ENCODE assay signal across 1 cellular context in genomic region chr6:132524639-132525038, GRCh38.
TF ChIP-seq lines count a peak whose summit lies in the region.

No MANE protein-coding gene starts in this region.

TF ChIP-seq in GM23338, 12 proteins besides CTCF, POLR2A, EP300 and RAD21 (continued from another document):
- TF ChIP-seq, protein P1, sequence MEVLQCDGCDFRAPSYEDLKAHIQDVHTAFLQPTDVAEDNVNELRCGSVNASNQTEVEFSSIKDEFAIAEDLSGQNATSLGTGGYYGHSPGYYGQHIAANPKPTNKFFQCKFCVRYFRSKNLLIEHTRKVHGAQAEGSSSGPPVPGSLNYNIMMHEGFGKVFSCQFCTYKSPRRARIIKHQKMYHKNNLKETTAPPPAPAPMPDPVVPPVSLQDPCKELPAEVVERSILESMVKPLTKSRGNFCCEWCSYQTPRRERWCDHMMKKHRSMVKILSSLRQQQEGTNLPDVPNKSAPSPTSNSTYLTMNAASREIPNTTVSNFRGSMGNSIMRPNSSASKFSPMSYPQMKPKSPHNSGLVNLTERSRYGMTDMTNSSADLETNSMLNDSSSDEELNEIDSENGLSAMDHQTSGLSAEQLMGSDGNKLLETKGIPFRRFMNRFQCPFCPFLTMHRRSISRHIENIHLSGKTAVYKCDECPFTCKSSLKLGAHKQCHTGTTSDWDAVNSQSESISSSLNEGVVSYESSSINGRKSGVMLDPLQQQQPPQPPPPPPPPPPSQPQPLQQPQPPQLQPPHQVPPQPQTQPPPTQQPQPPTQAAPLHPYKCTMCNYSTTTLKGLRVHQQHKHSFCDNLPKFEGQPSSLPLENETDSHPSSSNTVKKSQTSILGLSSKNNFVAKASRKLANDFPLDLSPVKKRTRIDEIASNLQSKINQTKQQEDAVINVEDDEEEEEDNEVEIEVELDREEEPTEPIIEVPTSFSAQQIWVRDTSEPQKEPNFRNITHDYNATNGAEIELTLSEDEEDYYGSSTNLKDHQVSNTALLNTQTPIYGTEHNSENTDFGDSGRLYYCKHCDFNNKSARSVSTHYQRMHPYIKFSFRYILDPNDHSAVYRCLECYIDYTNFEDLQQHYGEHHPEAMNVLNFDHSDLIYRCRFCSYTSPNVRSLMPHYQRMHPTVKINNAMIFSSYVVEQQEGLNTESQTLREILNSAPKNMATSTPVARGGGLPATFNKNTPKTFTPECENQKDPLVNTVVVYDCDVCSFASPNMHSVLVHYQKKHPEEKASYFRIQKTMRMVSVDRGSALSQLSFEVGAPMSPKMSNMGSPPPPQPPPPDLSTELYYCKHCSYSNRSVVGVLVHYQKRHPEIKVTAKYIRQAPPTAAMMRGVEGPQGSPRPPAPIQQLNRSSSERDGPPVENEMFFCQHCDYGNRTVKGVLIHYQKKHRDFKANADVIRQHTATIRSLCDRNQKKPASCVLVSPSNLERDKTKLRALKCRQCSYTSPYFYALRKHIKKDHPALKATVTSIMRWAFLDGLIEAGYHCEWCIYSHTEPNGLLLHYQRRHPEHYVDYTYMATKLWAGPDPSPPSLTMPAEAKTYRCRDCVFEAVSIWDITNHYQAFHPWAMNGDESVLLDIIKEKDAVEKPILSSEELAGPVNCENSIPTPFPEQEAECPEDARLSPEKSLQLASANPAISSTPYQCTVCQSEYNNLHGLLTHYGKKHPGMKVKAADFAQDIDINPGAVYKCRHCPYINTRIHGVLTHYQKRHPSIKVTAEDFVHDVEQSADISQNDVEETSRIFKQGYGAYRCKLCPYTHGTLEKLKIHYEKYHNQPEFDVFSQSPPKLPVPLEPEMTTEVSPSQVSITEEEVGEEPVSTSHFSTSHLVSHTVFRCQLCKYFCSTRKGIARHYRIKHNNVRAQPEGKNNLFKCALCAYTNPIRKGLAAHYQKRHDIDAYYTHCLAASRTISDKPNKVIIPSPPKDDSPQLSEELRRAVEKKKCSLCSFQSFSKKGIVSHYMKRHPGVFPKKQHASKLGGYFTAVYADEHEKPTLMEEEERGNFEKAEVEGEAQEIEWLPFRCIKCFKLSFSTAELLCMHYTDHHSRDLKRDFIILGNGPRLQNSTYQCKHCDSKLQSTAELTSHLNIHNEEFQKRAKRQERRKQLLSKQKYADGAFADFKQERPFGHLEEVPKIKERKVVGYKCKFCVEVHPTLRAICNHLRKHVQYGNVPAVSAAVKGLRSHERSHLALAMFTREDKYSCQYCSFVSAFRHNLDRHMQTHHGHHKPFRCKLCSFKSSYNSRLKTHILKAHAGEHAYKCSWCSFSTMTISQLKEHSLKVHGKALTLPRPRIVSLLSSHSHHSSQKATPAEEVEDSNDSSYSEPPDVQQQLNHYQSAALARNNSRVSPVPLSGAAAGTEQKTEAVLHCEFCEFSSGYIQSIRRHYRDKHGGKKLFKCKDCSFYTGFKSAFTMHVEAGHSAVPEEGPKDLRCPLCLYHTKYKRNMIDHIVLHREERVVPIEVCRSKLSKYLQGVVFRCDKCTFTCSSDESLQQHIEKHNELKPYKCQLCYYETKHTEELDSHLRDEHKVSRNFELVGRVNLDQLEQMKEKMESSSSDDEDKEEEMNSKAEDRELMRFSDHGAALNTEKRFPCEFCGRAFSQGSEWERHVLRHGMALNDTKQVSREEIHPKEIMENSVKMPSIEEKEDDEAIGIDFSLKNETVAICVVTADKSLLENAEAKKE (CRISPR knock-in tag; IDR thresholded peaks at IDR 0.05) = no peak
- TF ChIP-seq ETS1 (IDR thresholded peaks at IDR 0.05) (no peak), EZH2phosphoT487 (IDR thresholded peaks at IDR 0.05; ENCODE audit: unreplicated experiment) (no peak), EZH2 (IDR thresholded peaks at IDR 0.05; ENCODE audit: low read depth, unreplicated experiment) (no peak), STAT1 (IDR thresholded peaks at IDR 0.05; ENCODE audit: unreplicated experiment) (no peak), JUNB (IDR thresholded peaks at IDR 0.05; ENCODE audit: unreplicated experiment) (no peak), CREB1 (CRISPR knock-in tag; IDR thresholded peaks at IDR 0.05; ENCODE audit: low read depth) (no peak), POLR2AphosphoS5 (IDR thresholded peaks at IDR 0.05; ENCODE audit: low read depth) (no peak)
- TF ChIP-seq, protein P2, sequence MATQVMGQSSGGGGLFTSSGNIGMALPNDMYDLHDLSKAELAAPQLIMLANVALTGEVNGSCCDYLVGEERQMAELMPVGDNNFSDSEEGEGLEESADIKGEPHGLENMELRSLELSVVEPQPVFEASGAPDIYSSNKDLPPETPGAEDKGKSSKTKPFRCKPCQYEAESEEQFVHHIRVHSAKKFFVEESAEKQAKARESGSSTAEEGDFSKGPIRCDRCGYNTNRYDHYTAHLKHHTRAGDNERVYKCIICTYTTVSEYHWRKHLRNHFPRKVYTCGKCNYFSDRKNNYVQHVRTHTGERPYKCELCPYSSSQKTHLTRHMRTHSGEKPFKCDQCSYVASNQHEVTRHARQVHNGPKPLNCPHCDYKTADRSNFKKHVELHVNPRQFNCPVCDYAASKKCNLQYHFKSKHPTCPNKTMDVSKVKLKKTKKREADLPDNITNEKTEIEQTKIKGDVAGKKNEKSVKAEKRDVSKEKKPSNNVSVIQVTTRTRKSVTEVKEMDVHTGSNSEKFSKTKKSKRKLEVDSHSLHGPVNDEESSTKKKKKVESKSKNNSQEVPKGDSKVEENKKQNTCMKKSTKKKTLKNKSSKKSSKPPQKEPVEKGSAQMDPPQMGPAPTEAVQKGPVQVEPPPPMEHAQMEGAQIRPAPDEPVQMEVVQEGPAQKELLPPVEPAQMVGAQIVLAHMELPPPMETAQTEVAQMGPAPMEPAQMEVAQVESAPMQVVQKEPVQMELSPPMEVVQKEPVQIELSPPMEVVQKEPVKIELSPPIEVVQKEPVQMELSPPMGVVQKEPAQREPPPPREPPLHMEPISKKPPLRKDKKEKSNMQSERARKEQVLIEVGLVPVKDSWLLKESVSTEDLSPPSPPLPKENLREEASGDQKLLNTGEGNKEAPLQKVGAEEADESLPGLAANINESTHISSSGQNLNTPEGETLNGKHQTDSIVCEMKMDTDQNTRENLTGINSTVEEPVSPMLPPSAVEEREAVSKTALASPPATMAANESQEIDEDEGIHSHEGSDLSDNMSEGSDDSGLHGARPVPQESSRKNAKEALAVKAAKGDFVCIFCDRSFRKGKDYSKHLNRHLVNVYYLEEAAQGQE (IDR thresholded peaks at IDR 0.05; ENCODE audit: unreplicated experiment) = no peak
